In genomic region chr9:136792321-136793062, GRCh38 we compare ENCODE assay signal across 9 cellular contexts. TPM values are rescaled to one million over a fixed set of nuclear protein-coding genes. Genes with fewer than 3 reads are reported as not detected.
A peak's percentile ranks its signal among the peaks of the same experiment; 100 is the strongest.
DNase-seq lines count a peak whose midpoint lies in the region; TF ChIP-seq lines count a peak whose summit lies in the region.
"Had no signal": no experiment of that assay in that cellular context is flagged by ENCODE, and none has a peak within 500 bp of the region (broad histone marks: within the 10 kb centered on the region; RNA-seq: fewer than 3 reads in every experiment).

No MANE protein-coding gene starts in this region.

- H2AFZ ChIP-seq in smooth muscle cell (ENCODE audit: low read depth): no peak overlapping the region

- H4K20me1 ChIP-seq in smooth muscle cell (ENCODE audit: low read depth): peaks cover 12% of the 10 kb centered on the region

- H3K79me2 ChIP-seq in smooth muscle cell (ENCODE audit: low read depth): peaks cover 15% of the 10 kb centered on the region

- H3K36me3 ChIP-seq in WERI-Rb-1 (peaks cover 8% of the 10 kb centered on the region), smooth muscle cell (ENCODE audit: low read depth) (no peaks in the 10 kb centered on the region), BE2C (no peaks in the 10 kb centered on the region)

- H3F3A ChIP-seq in smooth muscle cell (ENCODE audit: low read depth): peaks cover 17% of the 10 kb centered on the region

- H3K9me3 ChIP-seq in WERI-Rb-1 (ENCODE audit: severe bottlenecking) (no peaks in the 10 kb centered on the region), smooth muscle cell (replicated peaks; ENCODE audit: low read depth) (no peaks in the 10 kb centered on the region), BE2C (no peaks in the 10 kb centered on the region)

- H3K4me3 ChIP-seq in HL-60 (replicated peaks; ENCODE audit: insufficient read depth, low read length): peak overlapping the region; percentile 84
- H3K4me3 ChIP-seq in WERI-Rb-1 (ENCODE audit: low read depth, low read length): no peak overlapping the region
- peak overlapping the region; percentile 95 to 98 for H3K4me3 ChIP-seq in foreskin fibroblast (ENCODE audit: low read depth in 1 of 2, low read length in 2 of 2)
- peak overlapping the region; percentile 76 for H3K4me3 ChIP-seq in smooth muscle cell
- no peak overlapping the region for H3K4me3 ChIP-seq in BE2C (ENCODE audit: low read depth, low read length)

- 91% methylated on average over 15 of the region's 15 CpGs for WGBS in smooth muscle cell (ENCODE audit: low lambda C conversion rate)

- H3K4me1 ChIP-seq in smooth muscle cell (ENCODE audit: low read depth) (peaks cover 43% of the 10 kb centered on the region), BE2C (peaks cover 41% of the 10 kb centered on the region)

- H3K9ac ChIP-seq in smooth muscle cell (ENCODE audit: low read depth): no peak overlapping the region

- TF ChIP-seq CTCF in HL-60 (IDR thresholded peaks at IDR 0.05; ENCODE audit: insufficient read depth, low read length) (no peak), WERI-Rb-1 (IDR thresholded peaks at IDR 0.05; ENCODE audit: low read depth, low read length) (no peak), foreskin fibroblast (IDR thresholded peaks at IDR 0.05; ENCODE audit: low read depth, low read length) (no peak), smooth muscle cell (IDR thresholded peaks at IDR 0.05; ENCODE audit: borderline replicate concordance, insufficient read depth, poor library complexity, severe bottlenecking) (no peak), BE2C (IDR thresholded peaks at IDR 0.05; ENCODE audit: low read depth, low read length) (no peak)

- H3K27ac ChIP-seq in HL-60 (replicated peaks) (peak overlapping the region; percentile 82), WERI-Rb-1 (peak overlapping the region; percentile 3), smooth muscle cell (ENCODE audit: low read depth) (no peak overlapping the region)

- H3K27me3 ChIP-seq in HL-60 (ENCODE audit: insufficient read depth, poor library complexity, severe bottlenecking) (no peaks in the 10 kb centered on the region), WERI-Rb-1 (ENCODE audit: insufficient read depth, low read depth, severe bottlenecking) (no peaks in the 10 kb centered on the region), smooth muscle cell (ENCODE audit: low read depth) (no peaks in the 10 kb centered on the region), BE2C (no peaks in the 10 kb centered on the region; the same call in 1 of the 2 replicates)

- H3K4me2 ChIP-seq in smooth muscle cell: peak overlapping the region; percentile 95

- DNase-seq in HL-60 (ENCODE audit: low read depth in 1 of 2, low spot score in 1 of 2): no peak
- no peak for DNase-seq in WERI-Rb-1
- no peak for DNase-seq in foreskin fibroblast
- no peak for DNase-seq in smooth muscle cell (lab: John Stamatoyannopoulos, UW; ENCODE audit: unreplicated experiment)
- DNase-seq in BE2C: no peak
- no peak for DNase-seq in GDM1 (lab: John Stamatoyannopoulos, UW)
- no peak for DNase-seq in LoVo (ENCODE audit: low spot score)

RNA-seq across cellular contexts. Expression of gene TMEM141, which starts 1.3 kb away (rescaled TPM):
- total RNA-seq in smooth muscle cell: 59.2 and 75.4 TPM in 2 replicates
- 112 and 118 TPM in 2 replicates for polyA plus RNA-seq in smooth muscle cell
- polyA plus RNA-seq in BE2C (2012; ENCODE audit: insufficient read depth, insufficient read length, low read depth): 159 TPM

RNA-seq across cellular contexts. Expression of gene CCDC183, which starts 3.6 kb away (rescaled TPM):
- total RNA-seq in smooth muscle cell: 1.2 and 2.0 TPM in 2 replicates
- 3.7 and 9.4 TPM in 2 replicates for polyA plus RNA-seq in smooth muscle cell
- 10.7 TPM for polyA plus RNA-seq in BE2C (2012; ENCODE audit: insufficient read depth, insufficient read length, low read depth)
- total RNA-seq: endothelial cell of umbilical vein had no signal

RNA-seq across cellular contexts. Expression of gene RABL6, which starts 15.3 kb away (rescaled TPM):
- 41.5 and 54.3 TPM in 2 replicates for total RNA-seq in smooth muscle cell
- polyA plus RNA-seq in smooth muscle cell: 81.6 and 97.2 TPM in 2 replicates
- 164 TPM for polyA plus RNA-seq in BE2C (2012; ENCODE audit: insufficient read depth, insufficient read length, low read depth)

RNA-seq across cellular contexts. Expression of gene LCN15, which starts 28.2 kb away (rescaled TPM):
- not detected in 2 replicates for total RNA-seq in smooth muscle cell
- not detected in 2 replicates for polyA plus RNA-seq in smooth muscle cell
- polyA plus RNA-seq in BE2C (2012; ENCODE audit: insufficient read depth, insufficient read length, low read depth): not detected
- total RNA-seq: endothelial cell of umbilical vein; T-helper 2 cell treated with Interferon-gamma antibody and Interleukin-4, amounts not matched to agents 100 ng/mL and 5 ng/mL, for 36 hours had no signal
- polyA plus RNA-seq: endothelial cell of umbilical vein had no signal

RNA-seq across cellular contexts. Expression of gene LCN8, which starts 34.4 kb away (rescaled TPM):
- not detected in 2 replicates for total RNA-seq in smooth muscle cell
- polyA plus RNA-seq in smooth muscle cell: not detected in 2 replicates
- polyA plus RNA-seq in BE2C (2012; ENCODE audit: insufficient read depth, insufficient read length, low read depth): not detected
- total RNA-seq: endothelial cell of umbilical vein; T-helper 2 cell treated with Interferon-gamma antibody and Interleukin-4, amounts not matched to agents 100 ng/mL and 5 ng/mL, for 36 hours had no signal
- polyA plus RNA-seq: endothelial cell of umbilical vein had no signal

Comparison
In these comparisons a context has a peak if more than half of its experiments do, and no peak if none do; other contexts are left out.
1. H3K4me3 ChIP-seq: peak in HL-60 (single experiment), foreskin fibroblast (2 of 2) and smooth muscle cell (single experiment); none in WERI-Rb-1 (single experiment) and BE2C (single experiment).